7 cellular contexts compared by ENCODE assay signal in the genomic region with DNA sequence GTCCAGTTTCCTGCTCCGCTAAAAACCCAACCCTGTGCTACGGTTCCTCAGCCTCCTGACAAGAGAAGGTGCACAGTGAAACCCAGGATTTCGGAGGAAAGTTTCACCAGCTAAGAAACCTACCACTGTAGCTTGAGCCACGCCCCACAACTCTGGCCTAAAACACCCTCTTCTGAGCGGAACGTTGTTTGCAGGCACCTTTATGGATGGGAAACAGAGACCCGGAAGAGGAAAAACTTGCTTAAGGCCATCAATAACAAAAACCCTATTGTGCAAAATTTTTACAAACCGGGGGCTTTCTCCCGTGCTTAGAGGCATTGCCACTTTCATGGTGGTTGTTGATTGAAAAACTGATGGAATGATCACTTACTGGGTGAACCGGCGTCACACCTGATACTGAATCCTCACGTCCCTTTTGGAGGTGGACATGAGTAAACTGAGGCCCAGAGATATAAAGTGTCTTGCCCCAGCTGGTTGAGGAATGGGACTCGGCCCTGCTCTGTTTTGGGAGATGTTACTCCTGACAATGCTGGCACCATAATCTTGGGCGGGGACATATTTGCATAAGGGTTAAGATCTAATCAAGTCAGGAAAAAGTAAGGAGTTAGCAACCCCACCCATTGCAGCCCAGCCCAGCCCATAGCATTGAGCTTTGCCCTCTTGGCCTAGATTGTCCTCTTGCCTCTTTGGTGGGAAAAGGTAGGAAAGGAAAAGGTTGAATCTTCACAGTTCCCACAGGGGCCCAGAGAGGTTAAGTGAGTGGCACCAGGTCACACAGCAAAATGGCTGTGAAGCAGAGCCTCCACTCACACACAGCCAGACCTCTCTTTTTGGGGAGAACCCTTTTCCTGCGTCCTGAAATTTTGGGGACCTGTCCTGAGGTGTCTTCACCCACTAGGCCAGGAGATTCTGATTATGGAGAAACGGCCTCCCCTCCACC. TPM values are rescaled to one million over a fixed set of nuclear protein-coding genes. Genes with fewer than 3 reads are reported as not detected.
DNase-seq lines count a peak whose midpoint lies in the region; ATAC-seq, FAIRE-seq and TF ChIP-seq lines count a peak whose summit lies in the region.

No MANE protein-coding gene starts in this region.

- TF ChIP-seq EP300 in neural cell (conservative IDR thresholded peaks at IDR 0.05; ENCODE audit: poor library complexity, severe bottlenecking): no peak

- FAIRE-seq in frontal cortex (lab: Jason Lieb, UNC): no peak

- CTCF ChIA-PET in HEK293 (lab: Yijun Ruan, JAX): interaction anchor here (0.6 to 13.3 kb wide), 6 partner anchors 78 to 1001 kb away, joined by 3 to 473 read pairs (median 4); no protein-coding TSS in a partner anchor

- peaks cover 56% of the 10 kb centered on the region for H3K27me3 ChIP-seq in neural cell (ENCODE audit: insufficient read depth, low read depth, low read length)

- no peak overlapping the region for H3K9ac ChIP-seq in neural cell (ENCODE audit: low read length)

- H2AFZ ChIP-seq in neural cell (ENCODE audit: low read depth, low read length): no peak overlapping the region

- ATAC-seq in SK-N-SH treated with all-trans-retinoic acid at 6 μM for 48 hours: peak; percentile 22

- H3K4me3 ChIP-seq in HEK293 (ENCODE audit: low read depth, low read length): peak overlapping the region; percentile 21
- H3K4me3 ChIP-seq in epithelial cell of esophagus (ENCODE audit: low read length): peak overlapping the region; percentile 45
- peak overlapping the region; percentile 61 for H3K4me3 ChIP-seq in neural cell (ENCODE audit: low read length)

- H3K36me3 ChIP-seq in HEK293 (ENCODE audit: control insufficient read depth in 2 of 2, insufficient read depth in 1 of 2, low read length in 2 of 2): no peaks in the 10 kb centered on the region
- H3K36me3 ChIP-seq in neural cell (ENCODE audit: insufficient read depth, low read length): no peaks in the 10 kb centered on the region

- H3K9me3 ChIP-seq in HEK293 (ENCODE audit: control insufficient read depth, insufficient read depth, low read depth, low read length) (no peaks in the 10 kb centered on the region), neural cell (ENCODE audit: low read length) (no peaks in the 10 kb centered on the region)

- no peaks in the 10 kb centered on the region for H3K79me2 ChIP-seq in neural cell (replicated peaks; ENCODE audit: insufficient read depth, low read length)

- no peaks in the 10 kb centered on the region for H4K20me1 ChIP-seq in neural cell (ENCODE audit: insufficient read depth)

- H3K27ac ChIP-seq in HEK293 (ENCODE audit: extremely low read depth, low read depth, low read length): no peak overlapping the region
- H3K27ac ChIP-seq in neural cell (ENCODE audit: low read length): no peak overlapping the region

- H3F3A ChIP-seq in neural cell (ENCODE audit: insufficient read depth, low read length, poor library complexity, severe bottlenecking): no peaks in the 10 kb centered on the region

- no peak for TF ChIP-seq RAD21 in neural cell (conservative IDR thresholded peaks at IDR 0.05)

- POLR2A ChIA-PET in HEK293 (lab: Yijun Ruan, JAX): interaction anchor here (0.6 kb wide), 1 partner anchor 53 kb away, joined by 4 read pairs; no protein-coding TSS in a partner anchor

- H3K4me1 ChIP-seq in HEK293 (ENCODE audit: control insufficient read depth, insufficient read depth, low read length): no peaks in the 10 kb centered on the region

- H3K9me2 ChIP-seq in neural cell (ENCODE audit: insufficient read depth, low read length): no peaks in the 10 kb centered on the region

- DNase-seq in epithelial cell of esophagus (ENCODE audit: low read depth) (peak; percentile 50), SW 1271 (lab: John Stamatoyannopoulos, UW) (no peak), frontal cortex (ENCODE audit: low spot score in 2 of 2) (no peak), HPDE6-E6E7 (ENCODE audit: extremely low spot score) (no peak)

- TF ChIP-seq CTCF in HEK293 (tag by site-specific recombination; IDR thresholded peaks at IDR 0.05) (no peak), epithelial cell of esophagus (IDR thresholded peaks at IDR 0.05; ENCODE audit: insufficient read depth, low read depth, low read length, missing control alignments) (peak; percentile 13), neural cell (IDR thresholded peaks at IDR 0.05; ENCODE audit: poor library complexity, severe bottlenecking) (no peak)

- no peak overlapping the region for H3K4me2 ChIP-seq in neural cell (ENCODE audit: low read length)

TF ChIP-seq in HEK293, 187 proteins besides CTCF, POLR2A, EP300 and RAD21:
- TF ChIP-seq BCL11A (tag by site-specific recombination; IDR thresholded peaks at IDR 0.05; ENCODE audit: low read depth) (no peak), ZNF768 (tag by site-specific recombination; IDR thresholded peaks at IDR 0.05) (0 out of 2 replicates have a peak, but pooled peaks have one; percentile 23), SETDB1 (IDR thresholded peaks at IDR 0.05; ENCODE audit: insufficient read length, low read length) (no peak)

TF ChIP-seq in SK-N-SH treated with all-trans-retinoic acid at 6 μM for 48 hours, 23 proteins besides CTCF, POLR2A, EP300 and RAD21 (continues in another document):
- TF ChIP-seq OSR1 (CRISPR knock-in tag; IDR thresholded peaks at IDR 0.05): no peak
- TF ChIP-seq, protein P1, sequence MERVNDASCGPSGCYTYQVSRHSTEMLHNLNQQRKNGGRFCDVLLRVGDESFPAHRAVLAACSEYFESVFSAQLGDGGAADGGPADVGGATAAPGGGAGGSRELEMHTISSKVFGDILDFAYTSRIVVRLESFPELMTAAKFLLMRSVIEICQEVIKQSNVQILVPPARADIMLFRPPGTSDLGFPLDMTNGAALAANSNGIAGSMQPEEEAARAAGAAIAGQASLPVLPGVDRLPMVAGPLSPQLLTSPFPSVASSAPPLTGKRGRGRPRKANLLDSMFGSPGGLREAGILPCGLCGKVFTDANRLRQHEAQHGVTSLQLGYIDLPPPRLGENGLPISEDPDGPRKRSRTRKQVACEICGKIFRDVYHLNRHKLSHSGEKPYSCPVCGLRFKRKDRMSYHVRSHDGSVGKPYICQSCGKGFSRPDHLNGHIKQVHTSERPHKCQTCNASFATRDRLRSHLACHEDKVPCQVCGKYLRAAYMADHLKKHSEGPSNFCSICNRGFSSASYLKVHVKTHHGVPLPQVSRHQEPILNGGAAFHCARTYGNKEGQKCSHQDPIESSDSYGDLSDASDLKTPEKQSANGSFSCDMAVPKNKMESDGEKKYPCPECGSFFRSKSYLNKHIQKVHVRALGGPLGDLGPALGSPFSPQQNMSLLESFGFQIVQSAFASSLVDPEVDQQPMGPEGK (CRISPR knock-in tag; IDR thresholded peaks at IDR 0.05; ENCODE audit: borderline replicate concordance): no peak
- TF ChIP-seq CSDC2 (CRISPR knock-in tag; IDR thresholded peaks at IDR 0.05): no peak
- TF ChIP-seq ESRRG (CRISPR knock-in tag; IDR thresholded peaks at IDR 0.05): no peak
- no peak for TF ChIP-seq ZFP3 (CRISPR knock-in tag; IDR thresholded peaks at IDR 0.05)
- TF ChIP-seq, protein P2, sequence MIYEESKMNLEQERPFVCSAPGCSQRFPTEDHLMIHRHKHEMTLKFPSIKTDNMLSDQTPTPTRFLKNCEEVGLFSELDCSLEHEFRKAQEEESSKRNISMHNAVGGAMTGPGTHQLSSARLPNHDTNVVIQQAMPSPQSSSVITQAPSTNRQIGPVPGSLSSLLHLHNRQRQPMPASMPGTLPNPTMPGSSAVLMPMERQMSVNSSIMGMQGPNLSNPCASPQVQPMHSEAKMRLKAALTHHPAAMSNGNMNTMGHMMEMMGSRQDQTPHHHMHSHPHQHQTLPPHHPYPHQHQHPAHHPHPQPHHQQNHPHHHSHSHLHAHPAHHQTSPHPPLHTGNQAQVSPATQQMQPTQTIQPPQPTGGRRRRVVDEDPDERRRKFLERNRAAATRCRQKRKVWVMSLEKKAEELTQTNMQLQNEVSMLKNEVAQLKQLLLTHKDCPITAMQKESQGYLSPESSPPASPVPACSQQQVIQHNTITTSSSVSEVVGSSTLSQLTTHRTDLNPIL (CRISPR knock-in tag; IDR thresholded peaks at IDR 0.05; ENCODE audit: low read depth): no peak
- no peak for TF ChIP-seq BACH2 (CRISPR knock-in tag; IDR thresholded peaks at IDR 0.05; ENCODE audit: borderline replicate concordance)

TF ChIP-seq in neural cell, 6 proteins besides CTCF, POLR2A, EP300 and RAD21:
- TF ChIP-seq MXI1 (conservative IDR thresholded peaks at IDR 0.05; ENCODE audit: poor library complexity, severe bottlenecking) (no peak), POLR2AphosphoS5 (IDR thresholded peaks at IDR 0.05) (no peak), SMC3 (conservative IDR thresholded peaks at IDR 0.05; ENCODE audit: poor library complexity) (no peak), TAF1 (IDR thresholded peaks at IDR 0.05; ENCODE audit: low read depth) (no peak), EZH2 (IDR thresholded peaks at IDR 0.05; ENCODE audit: borderline replicate concordance, insufficient read depth, low read length, poor library complexity, severe bottlenecking) (no peak)
- TF ChIP-seq, protein P3, sequence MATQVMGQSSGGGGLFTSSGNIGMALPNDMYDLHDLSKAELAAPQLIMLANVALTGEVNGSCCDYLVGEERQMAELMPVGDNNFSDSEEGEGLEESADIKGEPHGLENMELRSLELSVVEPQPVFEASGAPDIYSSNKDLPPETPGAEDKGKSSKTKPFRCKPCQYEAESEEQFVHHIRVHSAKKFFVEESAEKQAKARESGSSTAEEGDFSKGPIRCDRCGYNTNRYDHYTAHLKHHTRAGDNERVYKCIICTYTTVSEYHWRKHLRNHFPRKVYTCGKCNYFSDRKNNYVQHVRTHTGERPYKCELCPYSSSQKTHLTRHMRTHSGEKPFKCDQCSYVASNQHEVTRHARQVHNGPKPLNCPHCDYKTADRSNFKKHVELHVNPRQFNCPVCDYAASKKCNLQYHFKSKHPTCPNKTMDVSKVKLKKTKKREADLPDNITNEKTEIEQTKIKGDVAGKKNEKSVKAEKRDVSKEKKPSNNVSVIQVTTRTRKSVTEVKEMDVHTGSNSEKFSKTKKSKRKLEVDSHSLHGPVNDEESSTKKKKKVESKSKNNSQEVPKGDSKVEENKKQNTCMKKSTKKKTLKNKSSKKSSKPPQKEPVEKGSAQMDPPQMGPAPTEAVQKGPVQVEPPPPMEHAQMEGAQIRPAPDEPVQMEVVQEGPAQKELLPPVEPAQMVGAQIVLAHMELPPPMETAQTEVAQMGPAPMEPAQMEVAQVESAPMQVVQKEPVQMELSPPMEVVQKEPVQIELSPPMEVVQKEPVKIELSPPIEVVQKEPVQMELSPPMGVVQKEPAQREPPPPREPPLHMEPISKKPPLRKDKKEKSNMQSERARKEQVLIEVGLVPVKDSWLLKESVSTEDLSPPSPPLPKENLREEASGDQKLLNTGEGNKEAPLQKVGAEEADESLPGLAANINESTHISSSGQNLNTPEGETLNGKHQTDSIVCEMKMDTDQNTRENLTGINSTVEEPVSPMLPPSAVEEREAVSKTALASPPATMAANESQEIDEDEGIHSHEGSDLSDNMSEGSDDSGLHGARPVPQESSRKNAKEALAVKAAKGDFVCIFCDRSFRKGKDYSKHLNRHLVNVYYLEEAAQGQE (IDR thresholded peaks at IDR 0.05; ENCODE audit: borderline replicate concordance): no peak
TF ChIP-seq in neural cell: peak in this region for 0.

RNA-seq across cellular contexts. Expression of a gene that starts 23.2 kb away (rescaled TPM):
- polyA plus RNA-seq in neural cell: 0.17 TPM in 1 of 2 replicates, not detected in the other
- polyA minus RNA-seq in neural cell: not detected in 2 replicates
- total RNA-seq in frontal cortex: 0.41 TPM
